ENCODE assay signal across 15 cellular contexts in the genomic region with DNA sequence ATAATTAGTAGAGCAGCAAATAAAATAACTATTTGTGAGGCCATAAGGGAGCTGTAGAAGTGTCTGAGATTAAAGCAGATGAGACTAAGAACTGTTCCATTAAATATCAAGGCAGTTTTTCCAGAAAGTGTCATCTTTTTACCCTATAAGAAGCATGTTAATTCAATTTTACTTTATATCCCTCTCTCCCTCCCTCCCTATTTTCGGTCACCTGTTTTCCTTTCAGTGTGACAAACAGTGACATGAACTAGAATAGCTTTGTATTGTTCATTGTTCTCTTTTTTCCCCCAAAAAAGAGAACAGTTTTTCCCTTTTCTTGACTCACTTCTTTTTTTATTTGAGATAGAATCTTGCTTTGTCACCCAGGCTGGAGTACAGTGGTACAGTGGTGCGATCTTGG.
A peak's percentile ranks its signal among the peaks of the same experiment; 100 is the strongest.
DNase-seq lines count a peak whose midpoint lies in the region; ATAC-seq and TF ChIP-seq lines count a peak whose summit lies in the region.
"Had no signal": no experiment of that assay in that cellular context is flagged by ENCODE, and none has a peak within 500 bp of the region (broad histone marks: within the 10 kb centered on the region; RNA-seq: fewer than 3 reads in every experiment).

No MANE protein-coding gene starts in this region.

- no peaks in the 10 kb centered on the region for H3K9me3 Mint-ChIP-seq in CD14-positive monocyte
- H3K9me3 Mint-ChIP-seq in progenitor cell of endocrine pancreas (ENCODE audit: low read depth), result no peaks in the 10 kb centered on the region
- H3K9me3 Mint-ChIP-seq: CD4-positive, alpha-beta memory T cell had no signal

- H3K36me3 ChIP-seq in OCI-LY7 (ENCODE audit: insufficient read depth, low read length) (no peaks in the 10 kb centered on the region), uterus (no peaks in the 10 kb centered on the region), mucosa of descending colon (ENCODE audit: low read depth) (no peaks in the 10 kb centered on the region)
- H3K36me3 ChIP-seq: HAP-1 had no signal

- CTCF ChIA-PET in OCI-LY7 (lab: Charles Lee; ENCODE audit: unreplicated experiment), result no interaction called here

- no peak overlapping the region for H3K4me2 ChIP-seq in OCI-LY7 (ENCODE audit: low read length)
- H3K4me2 ChIP-seq: BLaER1 treated with 17β-estradiol and CSF1 and Interleukin-3, amounts not matched to agents 10 nM and 100 nM had no signal

- DNase-seq in CD14-positive monocyte (ENCODE audit: low spot score), result no peak
- DNase-seq in OCI-LY7 (ENCODE audit: low spot score), result no peak
- DNase-seq in dorsolateral prefrontal cortex, result no peak
- no peak for DNase-seq in progenitor cell of endocrine pancreas (ENCODE audit: low spot score, unreplicated experiment)
- DNase-seq in uterus, result no peak
- no peak for DNase-seq in NCI-H1105 treated with DMSO at 0.1 percent for 48 hours (lab: John Stamatoyannopoulos, UW)
- DNase-seq in NCI-H748 (lab: John Stamatoyannopoulos, UW; ENCODE audit: unreplicated experiment), result no peak
- DNase-seq in mucosa of descending colon, result no peak
- DNase-seq: ACHN; CD4-positive, alpha-beta memory T cell; DND-41; GDM1; GOT3 had no signal

- no peak overlapping the region for H3K4me3 ChIP-seq in OCI-LY7 (ENCODE audit: low read depth, low read length, poor library complexity, severe bottlenecking)
- peak overlapping the region in 22 of 59 donors; percentile 0 to 49 (median 12) for H3K4me3 ChIP-seq in dorsolateral prefrontal cortex
- no peak overlapping the region for H3K4me3 ChIP-seq in uterus
- no peak overlapping the region for H3K4me3 ChIP-seq in mucosa of descending colon
- H3K4me3 ChIP-seq: BLaER1 treated with 17β-estradiol and CSF1 and Interleukin-3, amounts not matched to agents 10 nM and 100 nM; HAP-1 had no signal

- H3K36me3 Mint-ChIP-seq in CD14-positive monocyte, result peaks cover 47 to 49% of the 10 kb centered on the region in 2 donors
- peaks cover 6% of the 10 kb centered on the region for H3K36me3 Mint-ChIP-seq in progenitor cell of endocrine pancreas (ENCODE audit: insufficient read depth)

- no peaks in the 10 kb centered on the region for H3K79me2 ChIP-seq in OCI-LY7 (ENCODE audit: insufficient read depth, low read depth, low read length)

- POLR2A ChIA-PET in OCI-LY7 (lab: Charles Lee), result interaction anchor here (0.9 kb wide), 1 partner anchor 34 kb away, joined by 3 read pairs; no protein-coding TSS in a partner anchor

- H3K4me3 Mint-ChIP-seq in CD14-positive monocyte (no peak overlapping the region), progenitor cell of endocrine pancreas (ENCODE audit: low read depth) (no peak overlapping the region)
- H3K4me3 Mint-ChIP-seq: CD4-positive, alpha-beta memory T cell had no signal

- TSS peak; percentile 6 for BruUV-seq in OCI-LY7 (replicated peaks; lab: Mats Ljungman, UMichigan)

- H3K9me3 ChIP-seq in OCI-LY7 (ENCODE audit: low read length), result no peaks in the 10 kb centered on the region
- no peaks in the 10 kb centered on the region for H3K9me3 ChIP-seq in uterus
- no peaks in the 10 kb centered on the region for H3K9me3 ChIP-seq in mucosa of descending colon
- H3K9me3 ChIP-seq: BLaER1 treated with 17β-estradiol and CSF1 and Interleukin-3, amounts not matched to agents 10 nM and 100 nM; HAP-1 had no signal

- no peak for TF ChIP-seq POLR2A in uterus (IDR thresholded peaks at IDR 0.05)

- H3K27me3 Mint-ChIP-seq in CD14-positive monocyte (ENCODE audit: low read depth in 3 of 3), result no peaks in the 10 kb centered on the region
- no peaks in the 10 kb centered on the region for H3K27me3 Mint-ChIP-seq in progenitor cell of endocrine pancreas
- H3K27me3 Mint-ChIP-seq: CD4-positive, alpha-beta memory T cell had no signal

- no peak overlapping the region for H2AFZ ChIP-seq in OCI-LY7 (ENCODE audit: low read length)

- H3K4me1 Mint-ChIP-seq in CD14-positive monocyte, result peaks cover 17% of the 10 kb centered on the region
- peaks cover 3% of the 10 kb centered on the region for H3K4me1 Mint-ChIP-seq in progenitor cell of endocrine pancreas (ENCODE audit: low read depth)

- TF ChIP-seq CTCF in CD14-positive monocyte (IDR thresholded peaks at IDR 0.05) (no peak), OCI-LY7 (conservative IDR thresholded peaks at IDR 0.05; ENCODE audit: low read length) (no peak), dorsolateral prefrontal cortex (IDR thresholded peaks at IDR 0.05 in 54 of 56, conservative IDR thresholded peaks at IDR 0.05 in 2 of 56; ENCODE audit: low read depth in 1 of 56, partially characterized antibody in 56 of 56) (no peak), progenitor cell of endocrine pancreas (IDR thresholded peaks at IDR 0.05; ENCODE audit: unreplicated experiment) (no peak), uterus (IDR thresholded peaks at IDR 0.05) (no peak), mucosa of descending colon (IDR thresholded peaks at IDR 0.05) (no peak)

- no peak for ATAC-seq in mucosa of descending colon

- H3K9me2 ChIP-seq in OCI-LY7 (ENCODE audit: insufficient read depth, low read length), result no peaks in the 10 kb centered on the region

- intact Hi-C loops in CD14-positive monocyte (cut with micrococcal nuclease), result no loop called here
- intact Hi-C loops in OCI-LY7 (cut with micrococcal nuclease; ENCODE audit: unreplicated experiment), result no loop called here
- intact Hi-C loops in dorsolateral prefrontal cortex (cut with DNase I), result no loop called here
- intact Hi-C loops in uterus (cut with DNase I; ENCODE audit: low total_unique reads), result no loop called here
- intact Hi-C loops in mucosa of descending colon (cut with DNase I, micrococcal nuclease), result no loop called here

- H3K27me3 ChIP-seq in dorsolateral prefrontal cortex (no peaks in the 10 kb centered on the region), uterus (no peaks in the 10 kb centered on the region)
- H3K27me3 ChIP-seq: BLaER1 treated with 17β-estradiol and CSF1 and Interleukin-3, amounts not matched to agents 10 nM and 100 nM had no signal

- peak overlapping the region in 5 of 7 donors; percentile 23 to 64 (median 43) for H3K27ac Mint-ChIP-seq in CD14-positive monocyte
- H3K27ac Mint-ChIP-seq in progenitor cell of endocrine pancreas, result peak overlapping the region; percentile 15

- H4K20me1 ChIP-seq in OCI-LY7 (ENCODE audit: insufficient read depth, low read length), result no peaks in the 10 kb centered on the region

- H3K27ac ChIP-seq in OCI-LY7 (ENCODE audit: low read depth, low read length, poor library complexity, severe bottlenecking) (no peak overlapping the region), dorsolateral prefrontal cortex (peak overlapping the region in 54 of 59 donors; percentile 2 to 93 (median 74)), uterus (no peak overlapping the region)
- H3K27ac ChIP-seq: BLaER1 treated with 17β-estradiol and CSF1 and Interleukin-3, amounts not matched to agents 10 nM and 100 nM had no signal

- H3K4me1 ChIP-seq in OCI-LY7 (ENCODE audit: insufficient read depth, low read length, poor library complexity, severe bottlenecking), result no peaks in the 10 kb centered on the region
- H3K4me1 ChIP-seq in uterus, result peaks cover 0 to 7% of the 10 kb centered on the region in 2 donors
- H3K4me1 ChIP-seq in mucosa of descending colon (ENCODE audit: low read depth), result no peaks in the 10 kb centered on the region
- H3K4me1 ChIP-seq: BLaER1 treated with 17β-estradiol and CSF1 and Interleukin-3, amounts not matched to agents 10 nM and 100 nM had no signal

Comparison
In these comparisons a context has a peak if more than half of its experiments do, and no peak if none do; other contexts are left out.
1. H3K27ac ChIP-seq: peak in dorsolateral prefrontal cortex (54 of 59); none in OCI-LY7 (single experiment) and uterus (0 of 2).